Comparison of ENCODE assay signal across 25 cellular contexts in the genomic region with DNA sequence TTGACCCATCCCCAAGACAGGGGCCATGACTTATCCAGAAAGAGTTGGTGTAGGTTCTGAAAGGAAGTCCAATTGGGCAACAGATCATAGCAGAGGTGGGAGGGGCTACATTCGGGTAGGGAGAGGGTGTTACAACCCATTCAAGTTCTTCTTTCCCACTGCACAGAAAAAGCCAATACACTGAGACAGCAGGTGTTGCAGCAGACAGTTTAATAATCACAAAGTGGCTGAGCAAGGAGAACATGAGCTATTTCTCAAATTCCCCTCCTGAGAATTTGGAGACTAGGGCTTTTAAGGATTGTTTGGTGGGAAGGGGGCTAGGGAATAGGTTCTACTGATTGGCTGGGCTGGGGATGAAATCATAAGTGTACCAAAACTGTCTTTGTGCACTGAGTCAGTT.
DNase-seq lines count a peak whose midpoint lies in the region; ATAC-seq, FAIRE-seq and TF ChIP-seq lines count a peak whose summit lies in the region.
"Had no signal": no experiment of that assay in that cellular context is flagged by ENCODE, and none has a peak within 500 bp of the region (broad histone marks: within the 10 kb centered on the region; RNA-seq: fewer than 3 reads in every experiment).

No MANE protein-coding gene starts in this region.

- peak; percentile 12 for DNase-seq in activated CD8-positive, alpha-beta T cell treated with anti-CD3 and anti-CD28 coated beads, Interleukin-2, amount 10 ng/mL, durations not matched to agents 7 days and 5 days
- DNase-seq in activated CD8-positive, alpha-beta T cell treated with anti-CD3 and anti-CD28 coated beads for 36 hours = no peak
- no peak for DNase-seq in bronchial epithelial cell (ENCODE audit: low read depth)
- DNase-seq in iPS-NIHi7 (ENCODE audit: extremely low spot score) = peak; percentile 3
- DNase-seq in kidney glomerular epithelial cell (lab: John Stamatoyannopoulos, UW) = no peak
- DNase-seq in esophagus squamous epithelium (lab: John Stamatoyannopoulos, UW) = no peak
- DNase-seq: CD4-positive, CD25-positive, alpha-beta regulatory T cell; CD8-positive, alpha-beta T cell; DMS 273 treated with DMSO at 0.1 percent for 48 hours; DMS79; EL; GDM1; H9; HFFc6 had no signal

- H3K4me3 ChIP-seq in bronchial epithelial cell (ENCODE audit: low read depth, low read length) (no peak overlapping the region), esophagus squamous epithelium (no peak overlapping the region)
- H3K4me3 ChIP-seq: BLaER1, GM12878, GM23338 had no signal

- H3K9me3 ChIP-seq in esophagus squamous epithelium = peaks cover 0 to 12% (median 8%) of the 10 kb centered on the region in 3 donors

- CTCF ChIA-PET in activated CD8-positive, alpha-beta T cell treated with anti-CD3 and anti-CD28 coated beads, Interleukin-2, amount 10 ng/mL, durations not matched to agents 7 days and 5 days (lab: Charles Lee) = no interaction called here
- CTCF ChIA-PET in activated CD8-positive, alpha-beta T cell treated with anti-CD3 and anti-CD28 coated beads for 36 hours (lab: Charles Lee) = no interaction called here

- H3K27ac Mint-ChIP-seq in activated CD8-positive, alpha-beta T cell treated with anti-CD3 and anti-CD28 coated beads, Interleukin-2, amount 10 ng/mL, durations not matched to agents 7 days and 5 days = no peak overlapping the region
- H3K27ac Mint-ChIP-seq in activated CD8-positive, alpha-beta T cell treated with anti-CD3 and anti-CD28 coated beads for 36 hours = no peak overlapping the region
- H3K27ac Mint-ChIP-seq: B cell; CD4-positive, CD25-positive, alpha-beta regulatory T cell; CD8-positive, alpha-beta T cell; GM23338; H9; HFFc6 had no signal

- H3K4me3 Mint-ChIP-seq in activated CD8-positive, alpha-beta T cell treated with anti-CD3 and anti-CD28 coated beads, Interleukin-2, amount 10 ng/mL, durations not matched to agents 7 days and 5 days = no peak overlapping the region
- no peak overlapping the region for H3K4me3 Mint-ChIP-seq in activated CD8-positive, alpha-beta T cell treated with anti-CD3 and anti-CD28 coated beads for 36 hours
- H3K4me3 Mint-ChIP-seq: B cell; CD4-positive, CD25-positive, alpha-beta regulatory T cell; CD8-positive, alpha-beta T cell; GM23338; H9; HFFc6 had no signal

- ATAC-seq in activated CD8-positive, alpha-beta T cell treated with anti-CD3 and anti-CD28 coated beads, Interleukin-2, amount 10 ng/mL, durations not matched to agents 7 days and 5 days = no peak
- ATAC-seq in activated CD8-positive, alpha-beta T cell treated with anti-CD3 and anti-CD28 coated beads for 36 hours = no peak
- ATAC-seq in GM21619 (IDR thresholded peaks at IDR 0.05; ENCODE audit: unreplicated experiment) = no peak
- ATAC-seq: CD8-positive, alpha-beta T cell; GM12878; GM23338; HCT116 had no signal

- no peaks in the 10 kb centered on the region for H3K9me3 Mint-ChIP-seq in activated CD8-positive, alpha-beta T cell treated with anti-CD3 and anti-CD28 coated beads, Interleukin-2, amount 10 ng/mL, durations not matched to agents 7 days and 5 days (ENCODE audit: insufficient read depth)
- H3K9me3 Mint-ChIP-seq in activated CD8-positive, alpha-beta T cell treated with anti-CD3 and anti-CD28 coated beads for 36 hours = peaks cover 8% of the 10 kb centered on the region
- H3K9me3 Mint-ChIP-seq: CD8-positive, alpha-beta T cell had no signal

- FAIRE-seq in bronchial epithelial cell (lab: Jason Lieb, UNC) = peak; percentile 68
- FAIRE-seq: A204.1, D721Med, GM12878, GM19239 had no signal

- POLR2A ChIA-PET in activated CD8-positive, alpha-beta T cell treated with anti-CD3 and anti-CD28 coated beads, Interleukin-2, amount 10 ng/mL, durations not matched to agents 7 days and 5 days (lab: Charles Lee) = no interaction called here
- POLR2A ChIA-PET in activated CD8-positive, alpha-beta T cell treated with anti-CD3 and anti-CD28 coated beads for 36 hours (lab: Charles Lee) = no interaction called here

- H3K4me1 ChIP-seq in esophagus squamous epithelium = no peaks in the 10 kb centered on the region

- H3K36me3 ChIP-seq in bronchial epithelial cell (ENCODE audit: control insufficient read depth, insufficient read depth, low read length) (no peaks in the 10 kb centered on the region), esophagus squamous epithelium (no peaks in the 10 kb centered on the region)
- H3K36me3 ChIP-seq: BLaER1 had no signal

- no peaks in the 10 kb centered on the region for H3K4me1 Mint-ChIP-seq in activated CD8-positive, alpha-beta T cell treated with anti-CD3 and anti-CD28 coated beads, Interleukin-2, amount 10 ng/mL, durations not matched to agents 7 days and 5 days (ENCODE audit: low read depth)
- H3K4me1 Mint-ChIP-seq in activated CD8-positive, alpha-beta T cell treated with anti-CD3 and anti-CD28 coated beads for 36 hours (ENCODE audit: low read depth) = no peaks in the 10 kb centered on the region
- H3K4me1 Mint-ChIP-seq: CD4-positive, CD25-positive, alpha-beta regulatory T cell had no signal

- no peak for TF ChIP-seq CTCF in activated CD8-positive, alpha-beta T cell treated with anti-CD3 and anti-CD28 coated beads for 36 hours (IDR thresholded peaks at IDR 0.05)
- no peak for TF ChIP-seq CTCF in bronchial epithelial cell (IDR thresholded peaks at IDR 0.05; ENCODE audit: insufficient read depth, low read length, severe bottlenecking)
- no peak for TF ChIP-seq CTCF in esophagus squamous epithelium (IDR thresholded peaks at IDR 0.05)

- no peak overlapping the region for H3K27ac ChIP-seq in esophagus squamous epithelium
- H3K27ac ChIP-seq: 22Rv1, BLaER1, C4-2B had no signal

- H3K27me3 Mint-ChIP-seq in activated CD8-positive, alpha-beta T cell treated with anti-CD3 and anti-CD28 coated beads, Interleukin-2, amount 10 ng/mL, durations not matched to agents 7 days and 5 days (ENCODE audit: low read depth) = peaks cover 12% of the 10 kb centered on the region
- peaks cover 2% of the 10 kb centered on the region for H3K27me3 Mint-ChIP-seq in activated CD8-positive, alpha-beta T cell treated with anti-CD3 and anti-CD28 coated beads for 36 hours

- intact Hi-C loops in activated CD8-positive, alpha-beta T cell treated with anti-CD3 and anti-CD28 coated beads for 36 hours (cut with micrococcal nuclease) = no loop called here
- intact Hi-C loops in esophagus squamous epithelium (cut with DNase I) = no loop called here

- no peak for TF ChIP-seq POLR2A in esophagus squamous epithelium (IDR thresholded peaks at IDR 0.05)

- no peaks in the 10 kb centered on the region for H3K27me3 ChIP-seq in bronchial epithelial cell (ENCODE audit: control insufficient read depth, insufficient read depth, low read length)
- peaks cover 0 to 22% (median 0%) of the 10 kb centered on the region in 4 donors for H3K27me3 ChIP-seq in esophagus squamous epithelium
- H3K27me3 ChIP-seq: BLaER1 had no signal

- 17 to 42% methylated on average over 1 of the region's 1 CpG for WGBS in esophagus squamous epithelium, 2 donors

- no peaks in the 10 kb centered on the region for H3K36me3 Mint-ChIP-seq in activated CD8-positive, alpha-beta T cell treated with anti-CD3 and anti-CD28 coated beads, Interleukin-2, amount 10 ng/mL, durations not matched to agents 7 days and 5 days (ENCODE audit: low read depth)
- H3K36me3 Mint-ChIP-seq in activated CD8-positive, alpha-beta T cell treated with anti-CD3 and anti-CD28 coated beads for 36 hours (ENCODE audit: low read depth) = no peaks in the 10 kb centered on the region
- H3K36me3 Mint-ChIP-seq: CD4-positive, CD25-positive, alpha-beta regulatory T cell; CD8-positive, alpha-beta T cell had no signal

Comparison
In these comparisons a context has a peak if more than half of its experiments do, and no peak if none do; other contexts are left out.
1. DNase-seq: peak in activated CD8-positive, alpha-beta T cell treated with anti-CD3 and anti-CD28 coated beads, Interleukin-2, amount 10 ng/mL, durations not matched to agents 7 days and 5 days (single experiment) and iPS-NIHi7 (single experiment); none in activated CD8-positive, alpha-beta T cell treated with anti-CD3 and anti-CD28 coated beads for 36 hours (single experiment), bronchial epithelial cell (single experiment), kidney glomerular epithelial cell (single experiment) and esophagus squamous epithelium (single experiment).